Comparison of ENCODE assay signal across 1 cellular context in genomic region chr12:1760566-1761382, GRCh38.
TF ChIP-seq lines count a peak whose summit lies in the region.

No MANE protein-coding gene starts in this region.

TF ChIP-seq in HepG2, 621 proteins besides CTCF, POLR2A, EP300 and RAD21 (continued from another document and continues in another):
- TF ChIP-seq ZNF414 (CRISPR knock-in tag; IDR thresholded peaks at IDR 0.05) (no peak), ZNF839 (CRISPR knock-in tag; IDR thresholded peaks at IDR 0.05; ENCODE audit: borderline replicate concordance) (no peak), ZBTB26 (CRISPR knock-in tag; IDR thresholded peaks at IDR 0.05; ENCODE audit: borderline replicate concordance) (no peak), FLYWCH1 (CRISPR knock-in tag; IDR thresholded peaks at IDR 0.05) (no peak), ZNF777 (CRISPR knock-in tag; IDR thresholded peaks at IDR 0.05) (no peak), TFDP2 (CRISPR knock-in tag; IDR thresholded peaks at IDR 0.05) (no peak), SALL2 (CRISPR knock-in tag; IDR thresholded peaks at IDR 0.05) (no peak), MAF1 (CRISPR knock-in tag; IDR thresholded peaks at IDR 0.05; ENCODE audit: borderline replicate concordance) (no peak), IKZF4 (CRISPR knock-in tag; IDR thresholded peaks at IDR 0.05; ENCODE audit: borderline replicate concordance, low read depth, not compliant biosample characterization) (no peak), KMT2B (CRISPR knock-in tag; IDR thresholded peaks at IDR 0.05) (no peak), KAT2B (IDR thresholded peaks at IDR 0.05; ENCODE audit: borderline replicate concordance, low read depth, low read length) (no peak), HOXD1 (CRISPR knock-in tag; IDR thresholded peaks at IDR 0.05) (no peak), ATF5 (CRISPR knock-in tag; IDR thresholded peaks at IDR 0.05; ENCODE audit: low read depth) (no peak), ZNF564 (CRISPR knock-in tag; IDR thresholded peaks at IDR 0.05) (no peak), ZNF33B (CRISPR knock-in tag; IDR thresholded peaks at IDR 0.05) (no peak), KAT7 (CRISPR knock-in tag; IDR thresholded peaks at IDR 0.05; ENCODE audit: borderline replicate concordance) (no peak), ATF6 (CRISPR knock-in tag; conservative IDR thresholded peaks at IDR 0.05) (no peak), ATM (IDR thresholded peaks at IDR 0.05; ENCODE audit: borderline replicate concordance) (no peak), NR2C2 (CRISPR knock-in tag; IDR thresholded peaks at IDR 0.05; ENCODE audit: borderline replicate concordance) (peak; percentile 62; the same call in 1 of the 2 replicates), HOXA9 (CRISPR knock-in tag; IDR thresholded peaks at IDR 0.05; ENCODE audit: borderline replicate concordance) (no peak), ZNF713 (CRISPR knock-in tag; IDR thresholded peaks at IDR 0.05) (no peak), GATAD1 (CRISPR knock-in tag; IDR thresholded peaks at IDR 0.05) (peak; percentile 31; the same call in 1 of the 2 replicates), ZNF430 (CRISPR knock-in tag; IDR thresholded peaks at IDR 0.05) (no peak), POLR2AphosphoS5 (IDR thresholded peaks at IDR 0.05; ENCODE audit: low read depth, low read length) (no peak), ZBTB7A (CRISPR knock-in tag; IDR thresholded peaks at IDR 0.05) (no peak), SOX6 (IDR thresholded peaks at IDR 0.05) (no peak), SOX6 (CRISPR knock-in tag; IDR thresholded peaks at IDR 0.05) (peak; percentile 93), SPEN (CRISPR knock-in tag; IDR thresholded peaks at IDR 0.05; ENCODE audit: low read depth) (no peak), ZNF337 (CRISPR knock-in tag; IDR thresholded peaks at IDR 0.05; ENCODE audit: borderline replicate concordance, low read depth) (no peak), ZNF343 (CRISPR knock-in tag; IDR thresholded peaks at IDR 0.05) (no peak), NONO (IDR thresholded peaks at IDR 0.05) (no peak), NONO (CRISPR knock-in tag; conservative IDR thresholded peaks at IDR 0.05) (no peak), JDP2 (CRISPR knock-in tag; IDR thresholded peaks at IDR 0.05; ENCODE audit: borderline replicate concordance) (no peak), AGO1 (IDR thresholded peaks at IDR 0.05; ENCODE audit: low read depth, low read length, poor library complexity, severe bottlenecking) (no peak), ASH2L (IDR thresholded peaks at IDR 0.05; ENCODE audit: insufficient read length, low read depth, low read length) (no peak), FOXO1 (CRISPR knock-in tag; IDR thresholded peaks at IDR 0.05) (no peak; the same call in 1 of the 2 replicates), ZNF639 (CRISPR knock-in tag; conservative IDR thresholded peaks at IDR 0.05) (no peak), JUND (CRISPR knock-in tag; IDR thresholded peaks at IDR 0.05) (peak; percentile 93), ZNF768 (CRISPR knock-in tag; IDR thresholded peaks at IDR 0.05) (no peak), RNF2 (conservative IDR thresholded peaks at IDR 0.05; ENCODE audit: low read depth) (no peak), ZNF598 (CRISPR knock-in tag; IDR thresholded peaks at IDR 0.05; ENCODE audit: borderline replicate concordance) (no peak), ZFP1 (CRISPR knock-in tag; IDR thresholded peaks at IDR 0.05) (no peak), ZNF563 (CRISPR knock-in tag; IDR thresholded peaks at IDR 0.05) (no peak)
- TF ChIP-seq, protein P1, sequence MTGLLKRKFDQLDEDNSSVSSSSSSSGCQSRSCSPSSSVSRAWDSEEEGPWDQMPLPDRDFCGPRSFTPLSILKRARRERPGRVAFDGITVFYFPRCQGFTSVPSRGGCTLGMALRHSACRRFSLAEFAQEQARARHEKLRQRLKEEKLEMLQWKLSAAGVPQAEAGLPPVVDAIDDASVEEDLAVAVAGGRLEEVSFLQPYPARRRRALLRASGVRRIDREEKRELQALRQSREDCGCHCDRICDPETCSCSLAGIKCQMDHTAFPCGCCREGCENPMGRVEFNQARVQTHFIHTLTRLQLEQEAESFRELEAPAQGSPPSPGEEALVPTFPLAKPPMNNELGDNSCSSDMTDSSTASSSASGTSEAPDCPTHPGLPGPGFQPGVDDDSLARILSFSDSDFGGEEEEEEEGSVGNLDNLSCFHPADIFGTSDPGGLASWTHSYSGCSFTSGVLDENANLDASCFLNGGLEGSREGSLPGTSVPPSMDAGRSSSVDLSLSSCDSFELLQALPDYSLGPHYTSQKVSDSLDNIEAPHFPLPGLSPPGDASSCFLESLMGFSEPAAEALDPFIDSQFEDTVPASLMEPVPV (CRISPR knock-in tag; IDR thresholded peaks at IDR 0.05): no peak
- TF ChIP-seq, protein P2, sequence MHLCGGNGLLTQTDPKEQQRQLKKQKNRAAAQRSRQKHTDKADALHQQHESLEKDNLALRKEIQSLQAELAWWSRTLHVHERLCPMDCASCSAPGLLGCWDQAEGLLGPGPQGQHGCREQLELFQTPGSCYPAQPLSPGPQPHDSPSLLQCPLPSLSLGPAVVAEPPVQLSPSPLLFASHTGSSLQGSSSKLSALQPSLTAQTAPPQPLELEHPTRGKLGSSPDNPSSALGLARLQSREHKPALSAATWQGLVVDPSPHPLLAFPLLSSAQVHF (CRISPR knock-in tag; IDR thresholded peaks at IDR 0.05): no peak
- TF ChIP-seq, protein P3, sequence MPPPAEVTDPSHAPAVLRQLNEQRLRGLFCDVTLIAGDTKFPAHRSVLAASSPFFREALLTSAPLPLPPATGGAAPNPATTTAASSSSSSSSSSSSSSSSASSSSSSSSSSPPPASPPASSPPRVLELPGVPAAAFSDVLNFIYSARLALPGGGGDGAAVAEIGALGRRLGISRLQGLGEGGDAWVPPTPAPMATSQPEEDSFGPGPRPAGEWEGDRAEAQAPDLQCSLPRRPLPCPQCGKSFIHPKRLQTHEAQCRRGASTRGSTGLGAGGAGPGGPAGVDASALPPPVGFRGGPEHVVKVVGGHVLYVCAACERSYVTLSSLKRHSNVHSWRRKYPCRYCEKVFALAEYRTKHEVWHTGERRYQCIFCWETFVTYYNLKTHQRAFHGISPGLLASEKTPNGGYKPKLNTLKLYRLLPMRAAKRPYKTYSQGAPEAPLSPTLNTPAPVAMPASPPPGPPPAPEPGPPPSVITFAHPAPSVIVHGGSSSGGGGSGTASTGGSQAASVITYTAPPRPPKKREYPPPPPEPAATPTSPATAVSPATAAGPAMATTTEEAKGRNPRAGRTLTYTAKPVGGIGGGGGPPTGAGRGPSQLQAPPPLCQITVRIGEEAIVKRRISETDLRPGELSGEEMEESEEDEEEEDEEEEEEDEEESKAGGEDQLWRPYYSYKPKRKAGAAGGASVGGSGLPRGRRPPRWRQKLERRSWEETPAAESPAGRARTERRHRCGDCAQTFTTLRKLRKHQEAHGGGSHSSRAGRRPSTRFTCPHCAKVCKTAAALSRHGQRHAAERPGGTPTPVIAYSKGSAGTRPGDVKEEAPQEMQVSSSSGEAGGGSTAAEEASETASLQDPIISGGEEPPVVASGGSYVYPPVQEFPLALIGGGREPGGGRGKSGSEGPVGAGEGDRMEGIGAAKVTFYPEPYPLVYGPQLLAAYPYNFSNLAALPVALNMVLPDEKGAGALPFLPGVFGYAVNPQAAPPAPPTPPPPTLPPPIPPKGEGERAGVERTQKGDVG (CRISPR knock-in tag; IDR thresholded peaks at IDR 0.05; ENCODE audit: borderline replicate concordance): no peak
